Comparison of ENCODE assay signal across 8 cellular contexts in genomic region chr5:134527156-134527960, GRCh38. TPM values are rescaled to one million over a fixed set of nuclear protein-coding genes. Genes with fewer than 3 reads are reported as not detected.
DNase-seq lines count a peak whose midpoint lies in the region; ATAC-seq, FAIRE-seq and TF ChIP-seq lines count a peak whose summit lies in the region.

No MANE protein-coding gene starts in this region.

- H3K4me1 Mint-ChIP-seq in IgD-negative memory B cell: peaks cover 38 to 53% (median 40%) of the 10 kb centered on the region in 3 donors
- H3K4me1 Mint-ChIP-seq in activated T-helper 17 cell treated with anti-CD3 and anti-CD28 coated beads, Interleukin-2, amount 50 U/mL, for 72 hours: peaks cover 33% of the 10 kb centered on the region
- peaks cover 41 to 70% of the 10 kb centered on the region in 2 donors for H3K4me1 Mint-ChIP-seq in natural killer cell

- TF ChIP-seq CTCF in D721Med (IDR thresholded peaks at IDR 0.05; ENCODE audit: insufficient read depth, missing control alignments): peak; percentile 45
- TF ChIP-seq CTCF in fibroblast of mammary gland (conservative IDR thresholded peaks at IDR 0.05; ENCODE audit: control insufficient read depth, insufficient read depth, low read depth, low read length): peak; percentile 46
- TF ChIP-seq CTCF in natural killer cell (IDR thresholded peaks at IDR 0.05): peak; percentile 70

- H3K36me3 Mint-ChIP-seq in IgD-negative memory B cell (no peaks in the 10 kb centered on the region), natural killer cell (no peaks in the 10 kb centered on the region)
- peaks cover 27% of the 10 kb centered on the region for H3K36me3 Mint-ChIP-seq in activated T-helper 17 cell treated with anti-CD3 and anti-CD28 coated beads, Interleukin-2, amount 50 U/mL, for 72 hours (ENCODE audit: low read depth)

- H3K27me3 Mint-ChIP-seq in IgD-negative memory B cell (no peaks in the 10 kb centered on the region), natural killer cell (ENCODE audit: low read depth in 2 of 2) (no peaks in the 10 kb centered on the region)
- no peaks in the 10 kb centered on the region for H3K27me3 Mint-ChIP-seq in activated T-helper 17 cell treated with anti-CD3 and anti-CD28 coated beads, Interleukin-2, amount 50 U/mL, for 72 hours

- FAIRE-seq in D721Med (lab: Jason Lieb, UNC) (no peak), RCC 7860 (lab: Jason Lieb, UNC) (no peak)

- H3K4me3 Mint-ChIP-seq in IgD-negative memory B cell: peak overlapping the region; percentile 96 to 100 (median 98)
- H3K4me3 Mint-ChIP-seq in activated T-helper 17 cell treated with anti-CD3 and anti-CD28 coated beads, Interleukin-2, amount 50 U/mL, for 72 hours: peak overlapping the region; percentile 88
- H3K4me3 Mint-ChIP-seq in natural killer cell: peak overlapping the region; percentile 96

- intact Hi-C loops in natural killer cell (cut with micrococcal nuclease): loop anchor here (2.0 to 10.0 kb wide), 4 partner anchors 49 to 377 kb away; partner anchors contain the start of genes PCBD2, PPP2CA and UBE2B

- ATAC-seq in GM21515 (IDR thresholded peaks at IDR 0.05; ENCODE audit: unreplicated experiment) (peak; percentile 42), natural killer cell (peak; percentile 40 to 49 (median 40))
- ATAC-seq in activated T-helper 17 cell treated with anti-CD3 and anti-CD28 coated beads, Interleukin-2, amount 50 U/mL, for 72 hours (replicated peaks): peak; percentile 61

- H3K4me3 ChIP-seq in fibroblast of mammary gland (ENCODE audit: control insufficient read depth, low read depth, low read length): peak overlapping the region; percentile 74

- H3K27ac Mint-ChIP-seq in IgD-negative memory B cell (peak overlapping the region; percentile 92 to 100 (median 94)), natural killer cell (peak overlapping the region; percentile 92 to 96)
- H3K27ac Mint-ChIP-seq in activated T-helper 17 cell treated with anti-CD3 and anti-CD28 coated beads, Interleukin-2, amount 50 U/mL, for 72 hours: peak overlapping the region; percentile 51

- H3K9me3 Mint-ChIP-seq in IgD-negative memory B cell (no peaks in the 10 kb centered on the region), natural killer cell (no peaks in the 10 kb centered on the region)
- no peaks in the 10 kb centered on the region for H3K9me3 Mint-ChIP-seq in activated T-helper 17 cell treated with anti-CD3 and anti-CD28 coated beads, Interleukin-2, amount 50 U/mL, for 72 hours

- peak; percentile 84 for DNase-seq in D721Med (ENCODE audit: insufficient read length, low spot score)
- DNase-seq in RCC 7860 (ENCODE audit: low spot score): peak; percentile 73
- peak; percentile 89 for DNase-seq in fibroblast of mammary gland (ENCODE audit: low read depth)
- DNase-seq in natural killer cell: peak; percentile 72
- peak; percentile 66 for DNase-seq in stimulated activated naive CD4-positive, alpha-beta T cell treated with Interleukin-2 at 50 U/mL for 16 hours (lab: John Stamatoyannopoulos, UW)

RNA-seq across cellular contexts. Expression of gene JADE2, which starts 1.9 kb away (rescaled TPM):
- 46.7 TPM for polyA plus RNA-seq in IgD-negative memory B cell
- 10 to 100 TPM; 75.3 to 93.3 TPM for total RNA-seq in activated T-helper 17 cell treated with anti-CD3 and anti-CD28 coated beads, Interleukin-2, amount 50 U/mL, for 72 hours
- 100 to 1,000 TPM; 130 to 174 (median 173) TPM for total RNA-seq in natural killer cell

Comparison
In these comparisons a context has a peak if more than half of its experiments do, and no peak if none do; other contexts are left out.
1. Peak in every context shown above with its lines: DNase-seq, ATAC-seq and H3K4me3 ChIP-seq.